29 cellular contexts compared by ENCODE assay signal in the genomic region with DNA sequence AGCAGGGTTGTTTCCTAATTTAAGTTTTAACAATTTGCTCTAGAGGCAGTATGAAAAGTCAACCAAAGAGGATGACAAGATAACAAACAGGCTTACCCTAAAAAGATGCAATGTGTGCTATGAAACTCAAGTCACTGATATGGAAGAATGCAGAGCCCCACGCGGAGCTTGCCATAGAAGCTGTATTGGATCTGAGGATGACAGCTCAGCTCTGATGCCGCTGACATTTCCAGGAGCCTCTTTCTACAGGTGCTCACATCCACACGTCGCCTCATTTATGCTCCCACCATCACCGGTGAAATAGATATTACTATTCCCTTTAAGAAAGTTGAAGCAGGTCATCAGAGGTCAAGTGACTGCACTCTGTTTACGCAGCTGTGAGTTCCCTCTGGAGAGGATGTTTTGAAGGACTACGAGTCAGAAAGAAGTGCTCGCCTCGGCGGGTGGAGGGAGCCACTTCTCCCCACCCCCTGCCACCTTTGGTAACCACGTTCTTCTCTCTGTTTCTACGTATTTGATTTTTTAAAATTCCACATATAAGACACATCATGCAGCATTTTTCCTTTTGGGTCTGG.
DNase-seq lines count a peak whose midpoint lies in the region; ATAC-seq, FAIRE-seq and TF ChIP-seq lines count a peak whose summit lies in the region.
"Had no signal": no experiment of that assay in that cellular context is flagged by ENCODE, and none has a peak within 500 bp of the region (broad histone marks: within the 10 kb centered on the region; RNA-seq: fewer than 3 reads in every experiment).

No MANE protein-coding gene starts in this region.

- FAIRE-seq in pancreas (lab: Jason Lieb, UNC), result no peak
- FAIRE-seq: HepG2, TTC549 had no signal

- 10 to 19% methylated on average over 13 of the region's 13 CpGs for WGBS in body of pancreas, 2 donors
- 16 to 19% methylated on average over 13 of the region's 13 CpGs for whole genome bisulfite sequencing in pancreas, 2 donors

- DNase-seq in NCI-H1105 treated with DMSO at 0.1 percent for 48 hours (lab: John Stamatoyannopoulos, UW) (peak; percentile 48), NCI-H1105 (lab: John Stamatoyannopoulos, UW) (no peak), NCI-H187 (lab: John Stamatoyannopoulos, UW) (peak; percentile 48 to 52), body of pancreas (peak; percentile 10 to 78 (median 68)), pancreas (peak in 3 of 6 donors; percentile 41 to 75 (median 65)), endothelial cell (ENCODE audit: low spot score) (no peak)
- DNase-seq: activated CD4-positive, alpha-beta memory T cell treated with anti-CD3 and anti-CD28 coated beads for 36 hours; CD4-positive, alpha-beta T cell; cortex of kidney; foreskin keratinocyte; Kasumi-1; mesenchymal stem cell; NCI-H2107; NCI-H526 treated with DMSO at 0.1 percent for 48 hours; RPMI8226; stimulated activated naive CD4-positive, alpha-beta T cell had no signal

- H3K27me3 ChIP-seq in body of pancreas, result no peaks in the 10 kb centered on the region
- H3K27me3 ChIP-seq in pancreas, result no peaks in the 10 kb centered on the region
- H3K27me3 ChIP-seq: esophagus muscularis mucosa, foreskin keratinocyte, suprapubic skin had no signal

- H3K4me1 ChIP-seq in body of pancreas (peaks cover 17% of the 10 kb centered on the region), pancreas (peaks cover 0 to 8% (median 0%) of the 10 kb centered on the region in 3 donors)
- H3K4me1 ChIP-seq: esophagus muscularis mucosa, foreskin keratinocyte, suprapubic skin had no signal

- H3K27ac ChIP-seq in body of pancreas, result peak overlapping the region in 3 of 4 donors; percentile 1 to 32 (median 7)
- peak overlapping the region in 1 of 4 donors; percentile 42 for H3K27ac ChIP-seq in pancreas
- H3K27ac ChIP-seq: 22Rv1, esophagus muscularis mucosa, foreskin keratinocyte, suprapubic skin had no signal

- ATAC-seq in body of pancreas (peak; percentile 79), pancreas (peak; percentile 84 to 94 (median 91)), GM21723 (IDR thresholded peaks at IDR 0.05; ENCODE audit: unreplicated experiment) (no peak), HG03460 (IDR thresholded peaks at IDR 0.05; ENCODE audit: unreplicated experiment) (no peak)
- ATAC-seq: activated CD4-positive, CD25-positive, alpha-beta regulatory T cell treated with anti-CD3 and anti-CD28 coated beads, Interleukin-2, amount 50 U/mL, for 24 hours; activated T-helper 17 cell treated with anti-CD3 and anti-CD28 coated beads, Interleukin-2, amount 50 U/mL, for 72 hours; foreskin keratinocyte; GM23338; HepG2 had no signal

- H3K36me3 ChIP-seq in body of pancreas (replicated peaks in 1 of 2; ENCODE audit: insufficient read depth in 1 of 2, low read depth in 2 of 2) (no peaks in the 10 kb centered on the region), pancreas (no peaks in the 10 kb centered on the region)
- H3K36me3 ChIP-seq: esophagus muscularis mucosa, suprapubic skin had no signal

- no peaks in the 10 kb centered on the region for H3K4me1 Mint-ChIP-seq in endothelial cell (ENCODE audit: unreplicated experiment)
- H3K4me1 Mint-ChIP-seq: activated naive CD4-positive, alpha-beta T cell treated with anti-CD3 and anti-CD28 coated beads, Interleukin-2, amount 50 U/mL, for 24 hours; activated T-helper 17 cell treated with anti-CD3 and anti-CD28 coated beads, Interleukin-2, amount 50 U/mL, for 72 hours; GM23338 had no signal

- H3K4me3 ChIP-seq in body of pancreas (no peak overlapping the region), pancreas (no peak overlapping the region)
- H3K4me3 ChIP-seq: esophagus muscularis mucosa, GM23338, suprapubic skin had no signal

- intact Hi-C loops in body of pancreas (cut with DNase I), result no loop called here
- intact Hi-C loops in pancreas (cut with DNase I), result no loop called here

- no peak overlapping the region for H3K4me3 Mint-ChIP-seq in endothelial cell (ENCODE audit: unreplicated experiment)
- H3K4me3 Mint-ChIP-seq: activated CD4-positive, alpha-beta memory T cell treated with anti-CD3 and anti-CD28 coated beads for 36 hours; activated naive CD4-positive, alpha-beta T cell treated with anti-CD3 and anti-CD28 coated beads, Interleukin-2, amount 50 U/mL, for 24 hours; activated T-helper 17 cell treated with anti-CD3 and anti-CD28 coated beads, Interleukin-2, amount 50 U/mL, for 72 hours; CD4-positive, alpha-beta T cell; GM23338; T-helper 1 cell treated with Interleukin-12 subunit alpha and Interleukin-12 subunit beta and Interleukin-4 antibody, amounts not matched to agents 30 μg/mL and 1 μg/mL, for 36 hours had no signal

- no peaks in the 10 kb centered on the region for H3K9me3 ChIP-seq in body of pancreas
- H3K9me3 ChIP-seq in pancreas, result no peaks in the 10 kb centered on the region
- H3K9me3 ChIP-seq: esophagus muscularis mucosa, suprapubic skin had no signal

- H3K27ac Mint-ChIP-seq in endothelial cell (ENCODE audit: unreplicated experiment), result no peak overlapping the region
- H3K27ac Mint-ChIP-seq: activated CD4-positive, alpha-beta memory T cell treated with anti-CD3 and anti-CD28 coated beads for 36 hours; activated naive CD4-positive, alpha-beta T cell treated with anti-CD3 and anti-CD28 coated beads, Interleukin-2, amount 50 U/mL, for 24 hours; activated T-helper 17 cell treated with anti-CD3 and anti-CD28 coated beads, Interleukin-2, amount 50 U/mL, for 72 hours; CD4-positive, alpha-beta T cell; GM23338; progenitor cell of endocrine pancreas; T-helper 1 cell treated with Interleukin-12 subunit alpha and Interleukin-12 subunit beta and Interleukin-4 antibody, amounts not matched to agents 30 μg/mL and 1 μg/mL, for 36 hours had no signal

- H3K36me3 Mint-ChIP-seq in endothelial cell (ENCODE audit: low read depth, unreplicated experiment), result peaks cover 16% of the 10 kb centered on the region
- H3K36me3 Mint-ChIP-seq: activated CD4-positive, alpha-beta memory T cell treated with anti-CD3 and anti-CD28 coated beads for 36 hours; activated naive CD4-positive, alpha-beta T cell treated with anti-CD3 and anti-CD28 coated beads, Interleukin-2, amount 50 U/mL, for 24 hours had no signal

- TF ChIP-seq CTCF in body of pancreas (IDR thresholded peaks at IDR 0.05), result no peak
- TF ChIP-seq CTCF in pancreas (IDR thresholded peaks at IDR 0.05), result no peak
- no peak for TF ChIP-seq CTCF in endothelial cell (IDR thresholded peaks at IDR 0.05; ENCODE audit: unreplicated experiment)

- H3K27me3 Mint-ChIP-seq in endothelial cell (ENCODE audit: unreplicated experiment), result peaks cover 13% of the 10 kb centered on the region
- H3K27me3 Mint-ChIP-seq: activated T-helper 17 cell treated with anti-CD3 and anti-CD28 coated beads, Interleukin-2, amount 50 U/mL, for 72 hours had no signal

- peak in 1 of 3 donors; percentile 11 for TF ChIP-seq POLR2A in body of pancreas (IDR thresholded peaks at IDR 0.05)

- H3K9me3 Mint-ChIP-seq in endothelial cell (ENCODE audit: unreplicated experiment), result peaks cover 41% of the 10 kb centered on the region
- H3K9me3 Mint-ChIP-seq: activated CD4-positive, alpha-beta memory T cell treated with anti-CD3 and anti-CD28 coated beads for 36 hours; activated naive CD4-positive, alpha-beta T cell treated with anti-CD3 and anti-CD28 coated beads, Interleukin-2, amount 50 U/mL, for 24 hours; CD4-positive, alpha-beta T cell; T-helper 1 cell treated with Interleukin-12 subunit alpha and Interleukin-12 subunit beta and Interleukin-4 antibody, amounts not matched to agents 30 μg/mL and 1 μg/mL, for 36 hours had no signal

Comparison
In these comparisons a context has a peak if more than half of its experiments do, and no peak if none do; other contexts are left out.
1. DNase-seq: peak in NCI-H1105 treated with DMSO at 0.1 percent for 48 hours (single experiment), NCI-H187 (2 of 2) and body of pancreas (4 of 4); none in NCI-H1105 (single experiment) and endothelial cell (single experiment).
2. ATAC-seq: peak in body of pancreas (single experiment) and pancreas (4 of 4); none in GM21723 (single experiment) and HG03460 (single experiment).